ENCODE assay signal across 1 cellular context in genomic region chr14:61280526-61281185, GRCh38.
TF ChIP-seq lines count a peak whose summit lies in the region.

No MANE protein-coding gene starts in this region.

TF ChIP-seq in H1, 55 proteins besides CTCF, POLR2A, EP300 and RAD21:
- no peak for TF ChIP-seq TAF7 (optimal IDR thresholded peaks at IDR 0.05; ENCODE audit: borderline replicate concordance, low read depth, low read length)
- 0 out of 2 replicates have a peak, but pooled peaks have one; percentile 21 for TF ChIP-seq TAF1 (IDR thresholded peaks at IDR 0.05; ENCODE audit: low read depth, low read length)
- TF ChIP-seq CBX5 (IDR thresholded peaks at IDR 0.05; ENCODE audit: low read depth, low read length) = no peak
- no peak for TF ChIP-seq BACH1 (IDR thresholded peaks at IDR 0.05; ENCODE audit: low read length)
- peak; percentile 90 for TF ChIP-seq ASH2L (IDR thresholded peaks at IDR 0.05; ENCODE audit: low read length)
- peak; percentile 68 for TF ChIP-seq KDM1A (IDR thresholded peaks at IDR 0.05; ENCODE audit: borderline replicate concordance, low read length)
- TF ChIP-seq SP4 (IDR thresholded peaks at IDR 0.05; ENCODE audit: low read length) = no peak
- no peak for TF ChIP-seq JUND (IDR thresholded peaks at IDR 0.05; ENCODE audit: low read length)
- 0 out of 2 replicates have a peak, but pooled peaks have one; percentile 27 for TF ChIP-seq POLR2AphosphoS5 (IDR thresholded peaks at IDR 0.05; ENCODE audit: low read depth, low read length)
- TF ChIP-seq EGR1 (IDR thresholded peaks at IDR 0.05; ENCODE audit: borderline replicate concordance, low read depth, low read length) = no peak
- TF ChIP-seq NRF1 (IDR thresholded peaks at IDR 0.05; ENCODE audit: low read depth, low read length) = no peak
- no peak for TF ChIP-seq ZNF274 (IDR thresholded peaks at IDR 0.05; ENCODE audit: borderline replicate concordance, extremely low read depth, low read length)
- no peak for TF ChIP-seq JUN (IDR thresholded peaks at IDR 0.05; ENCODE audit: low read depth, low read length)
- peak; percentile 35 for TF ChIP-seq E2F6 (IDR thresholded peaks at IDR 0.05)
- no peak for TF ChIP-seq CHD2 (IDR thresholded peaks at IDR 0.05; ENCODE audit: low read length)
- no peak for TF ChIP-seq TEAD4 (IDR thresholded peaks at IDR 0.05; ENCODE audit: low read depth, low read length)
- no peak for TF ChIP-seq GABPA (IDR thresholded peaks at IDR 0.05; ENCODE audit: borderline replicate concordance, insufficient read depth, low read length)
- no peak for TF ChIP-seq HDAC6 (IDR thresholded peaks at IDR 0.05; ENCODE audit: low read depth, low read length)
- TF ChIP-seq FOSL1 (IDR thresholded peaks at IDR 0.05; ENCODE audit: insufficient read depth, low read depth, low read length) = no peak
- no peak for TF ChIP-seq RNF2 (IDR thresholded peaks at IDR 0.05; ENCODE audit: borderline replicate concordance, low read depth, low read length, missing control alignments, poor library complexity, severe bottlenecking)
- no peak for TF ChIP-seq CEBPB (IDR thresholded peaks at IDR 0.05; ENCODE audit: low read depth, low read length)
- TF ChIP-seq TCF12 (IDR thresholded peaks at IDR 0.05; ENCODE audit: low read depth, low read length) = no peak
- TF ChIP-seq RFX5 (IDR thresholded peaks at IDR 0.05; ENCODE audit: borderline replicate concordance, low read depth, low read length) = no peak
- peak; percentile 61; the same call in 1 of the 2 replicates for TF ChIP-seq SUZ12 (IDR thresholded peaks at IDR 0.05; ENCODE audit: low read length)
- TF ChIP-seq MAX (IDR thresholded peaks at IDR 0.05) = peak; percentile 55
- TF ChIP-seq HDAC2 (IDR thresholded peaks at IDR 0.05; ENCODE audit: borderline replicate concordance in 1 of 2, low read depth in 2 of 2, low read length in 2 of 2) = peak in 1 of 2 experiments; percentile 89; a peak in 1 of 4 replicates
- no peak for TF ChIP-seq SIRT6 (IDR thresholded peaks at IDR 0.05; ENCODE audit: low read length)
- no peak for TF ChIP-seq BCL11A (IDR thresholded peaks at IDR 0.05; ENCODE audit: low read depth in 2 of 2, low read length in 2 of 2)
- no peak for TF ChIP-seq SIX5 (IDR thresholded peaks at IDR 0.05; ENCODE audit: low read depth, low read length)
- no peak for TF ChIP-seq MAFK (IDR thresholded peaks at IDR 0.05; ENCODE audit: low read depth, low read length)
- TF ChIP-seq USF2 (IDR thresholded peaks at IDR 0.05; ENCODE audit: low read length) = no peak
- TF ChIP-seq SRF (IDR thresholded peaks at IDR 0.05; ENCODE audit: low read depth, low read length) = no peak
- no peak for TF ChIP-seq BRCA1 (IDR thresholded peaks at IDR 0.05; ENCODE audit: low read depth, low read length)
- peak; percentile 51; the same call in 1 of the 2 replicates for TF ChIP-seq RBBP5 (IDR thresholded peaks at IDR 0.05; ENCODE audit: borderline replicate concordance, low read depth, low read length)
- no peak for TF ChIP-seq TBP (IDR thresholded peaks at IDR 0.05; ENCODE audit: low read depth, low read length)
- TF ChIP-seq YY1 (IDR thresholded peaks at IDR 0.05; ENCODE audit: low read depth, low read length) = peak; percentile 23; the same call in 1 of the 2 replicates
- no peak for TF ChIP-seq ATF3 (IDR thresholded peaks at IDR 0.05; ENCODE audit: insufficient read depth, low read depth, low read length)
- TF ChIP-seq ATF2 (IDR thresholded peaks at IDR 0.05; ENCODE audit: low read length) = no peak
- TF ChIP-seq CHD1 (IDR thresholded peaks at IDR 0.05; ENCODE audit: low read depth, low read length) = no peak
- TF ChIP-seq SAP30 (IDR thresholded peaks at IDR 0.05; ENCODE audit: insufficient read depth, insufficient replicate concordance, low read length) = no peak
- no peak for TF ChIP-seq CBX8 (IDR thresholded peaks at IDR 0.05; ENCODE audit: borderline replicate concordance, low read depth, low read length)
- TF ChIP-seq GTF2F1 (IDR thresholded peaks at IDR 0.05; ENCODE audit: borderline replicate concordance, low read depth, low read length) = no peak
- TF ChIP-seq SIN3A (conservative IDR thresholded peaks at IDR 0.05 in 1 of 2, IDR thresholded peaks at IDR 0.05 in 1 of 2; ENCODE audit: low read depth in 1 of 2, low read length in 2 of 2) = peak in 1 of 2 experiments; percentile 67; a peak in 1 of 4 replicates
- TF ChIP-seq NANOG (IDR thresholded peaks at IDR 0.05; ENCODE audit: insufficient read depth, low read depth, low read length, poor library complexity, severe bottlenecking) = no peak
- no peak for TF ChIP-seq CHD7 (IDR thresholded peaks at IDR 0.05; ENCODE audit: insufficient replicate concordance, low read length)
- peak; percentile 90 for TF ChIP-seq KDM4A (IDR thresholded peaks at IDR 0.05; ENCODE audit: low read depth, low read length, severe bottlenecking)
- TF ChIP-seq KDM5A (IDR thresholded peaks at IDR 0.05; ENCODE audit: low read length) = no peak
- no peak for TF ChIP-seq POU5F1 (IDR thresholded peaks at IDR 0.05; ENCODE audit: low read depth, low read length)
- TF ChIP-seq CREB1 (IDR thresholded peaks at IDR 0.05) = no peak
- no peak for TF ChIP-seq RXRA (IDR thresholded peaks at IDR 0.05; ENCODE audit: insufficient read depth, low read depth, low read length)
